ENCODE assay signal across 22 cellular contexts in the genomic region with DNA sequence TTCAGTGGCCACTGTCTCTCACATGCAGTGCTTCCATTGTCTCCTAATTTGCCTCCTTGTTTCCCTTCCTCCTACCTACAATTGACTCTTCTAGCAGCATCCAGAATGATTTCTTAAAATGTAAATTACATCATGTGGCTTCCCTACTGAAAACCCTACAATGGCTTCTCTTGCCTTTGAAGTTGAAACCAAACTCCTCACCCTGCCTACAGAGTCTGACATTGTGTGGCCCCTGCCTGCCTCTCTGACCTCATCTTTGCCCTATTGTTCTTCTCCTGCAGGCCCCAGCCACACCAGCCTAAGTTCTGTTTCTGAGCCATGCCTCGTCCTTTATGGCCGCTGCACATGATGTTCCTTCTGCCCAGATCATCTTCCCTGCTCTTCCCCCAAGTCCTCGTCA.
"Had no signal": no experiment of that assay in that cellular context is flagged by ENCODE, and none has a peak within 500 bp of the region (broad histone marks: within the 10 kb centered on the region; RNA-seq: fewer than 3 reads in every experiment).

No MANE protein-coding gene starts in this region.

- H3K4me1 Mint-ChIP-seq: memory B cell; naive B cell; nephron; stimulated activated effector memory CD8-positive, alpha-beta T cell treated with anti-CD3 and anti-CD28 coated beads, Interleukin-12 subunit alpha, Interleukin-12 subunit beta, amount 100 ng/mL, for 72 hours had no signal

- H3K9me3 ChIP-seq: esophagus squamous epithelium, gastroesophageal sphincter, left ventricle myocardium inferior, lower lobe of right lung, neutrophil, psoas muscle, right lobe of liver, suprapubic skin, thyroid gland had no signal

- H3K27me3 ChIP-seq: esophagus squamous epithelium, gastroesophageal sphincter, right lobe of liver, suprapubic skin, thyroid gland had no signal

- DNase-seq: effector memory CD8-positive, alpha-beta T cell; esophagus squamous epithelium; foreskin fibroblast; kidney; left cardiac atrium; left ventricle myocardium inferior; lower lobe of right lung; naive B cell; psoas muscle; retina; right lobe of liver; stimulated activated CD4-positive, alpha-beta T cell treated with anti-CD3 and anti-CD28 coated beads, Interleukin-4, amount 100 ng/mL, for 1 hour; stimulated activated CD8-positive, alpha-beta memory T cell treated with anti-CD3 and anti-CD28 coated beads, Interleukin-4, amount 100 ng/mL, for 48 hours; stimulated activated naive CD8-positive, alpha-beta T cell treated with anti-CD3 and anti-CD28 coated beads, Interleukin-15, Interleukin-2, amounts not matched to agents 100 U/mL and 50 U/mL, for 24 hours; thyroid gland had no signal

- H3K4me1 ChIP-seq: gastroesophageal sphincter, left ventricle myocardium inferior, lower lobe of right lung, psoas muscle, right lobe of liver, thyroid gland had no signal

- FAIRE-seq: kidney had no signal

- H3K27me3 Mint-ChIP-seq: type B pancreatic cell had no signal

- H3K4me3 ChIP-seq: esophagus squamous epithelium, gastroesophageal sphincter, left ventricle myocardium inferior, lower lobe of right lung, psoas muscle, right lobe of liver, suprapubic skin, thyroid gland had no signal

- H3K27ac ChIP-seq: esophagus squamous epithelium, gastroesophageal sphincter, left ventricle myocardium inferior, lower lobe of right lung, neutrophil, psoas muscle, right lobe of liver, suprapubic skin, thyroid gland had no signal

- H3K36me3 ChIP-seq: esophagus squamous epithelium, gastroesophageal sphincter, left ventricle myocardium inferior, lower lobe of right lung, neutrophil, right lobe of liver, suprapubic skin, thyroid gland had no signal

- H3K36me3 Mint-ChIP-seq: naive B cell; stimulated activated effector memory CD8-positive, alpha-beta T cell treated with anti-CD3 and anti-CD28 coated beads, Interleukin-12 subunit alpha, Interleukin-12 subunit beta, amount 100 ng/mL, for 72 hours; type B pancreatic cell had no signal

- ATAC-seq: effector memory CD8-positive, alpha-beta T cell; gastroesophageal sphincter; left cardiac atrium; lower lobe of right lung; psoas muscle; right lobe of liver; stimulated activated effector memory CD8-positive, alpha-beta T cell treated with anti-CD3 and anti-CD28 coated beads, Interleukin-12 subunit alpha, Interleukin-12 subunit beta, amount 100 ng/mL, for 72 hours; stimulated activated naive CD8-positive, alpha-beta T cell treated with anti-CD3 and anti-CD28 coated beads, Interleukin-15, Interleukin-2, amounts not matched to agents 100 U/mL and 50 U/mL, for 24 hours had no signal

- H3K27ac Mint-ChIP-seq: effector memory CD8-positive, alpha-beta T cell; memory B cell; naive B cell; nephron; stimulated activated effector memory CD8-positive, alpha-beta T cell treated with anti-CD3 and anti-CD28 coated beads, Interleukin-12 subunit alpha, Interleukin-12 subunit beta, amount 100 ng/mL, for 72 hours; type B pancreatic cell had no signal

- H3K9me3 Mint-ChIP-seq: effector memory CD8-positive, alpha-beta T cell; memory B cell; naive B cell; nephron; stimulated activated effector memory CD8-positive, alpha-beta T cell treated with anti-CD3 and anti-CD28 coated beads, Interleukin-12 subunit alpha, Interleukin-12 subunit beta, amount 100 ng/mL, for 72 hours; type B pancreatic cell had no signal

- H3K4me3 Mint-ChIP-seq: effector memory CD8-positive, alpha-beta T cell; memory B cell; naive B cell; nephron; stimulated activated effector memory CD8-positive, alpha-beta T cell treated with anti-CD3 and anti-CD28 coated beads, Interleukin-12 subunit alpha, Interleukin-12 subunit beta, amount 100 ng/mL, for 72 hours; type B pancreatic cell had no signal
